1 cellular context compared by ENCODE assay signal in the genomic region with DNA sequence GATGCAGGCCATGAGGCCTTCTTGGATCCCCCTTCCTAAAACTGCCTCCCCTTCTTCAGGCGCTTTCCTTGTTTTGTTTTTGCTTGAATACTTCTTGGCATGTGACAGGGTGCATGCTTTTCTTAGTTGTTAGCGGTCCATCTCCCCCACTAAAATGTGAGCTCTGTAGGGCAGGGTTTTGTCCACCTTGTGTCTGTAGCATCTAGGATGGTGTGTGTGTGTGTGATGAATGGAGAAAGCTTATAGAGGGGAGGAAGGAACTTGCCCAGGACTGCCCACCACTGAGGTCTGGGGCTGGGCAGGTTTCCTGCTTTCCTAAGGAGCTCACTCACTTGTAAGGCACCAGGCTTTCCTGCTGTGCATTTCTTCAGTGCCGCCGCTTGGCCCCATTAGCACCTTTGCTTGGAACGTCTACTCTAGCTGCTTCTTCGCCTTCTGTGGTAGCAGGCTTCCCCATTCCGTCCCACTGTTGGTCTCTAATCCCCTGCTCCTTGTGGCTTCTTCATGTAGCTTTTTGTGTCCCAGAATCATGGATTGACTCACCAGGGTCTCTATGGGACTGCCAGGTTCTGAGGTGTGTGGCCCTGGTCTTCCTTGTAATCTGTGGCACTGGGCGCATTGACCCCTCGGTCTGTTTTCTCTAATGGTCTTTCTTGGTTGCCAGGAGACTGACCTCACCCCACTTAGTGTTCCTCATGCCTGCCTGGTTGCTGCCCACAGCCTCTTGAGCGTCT.
A peak's percentile ranks its signal among the peaks of the same experiment; 100 is the strongest.
TF ChIP-seq lines count a peak whose summit lies in the region.

No MANE protein-coding gene starts in this region.

TF ChIP-seq in HepG2, 621 proteins besides CTCF, POLR2A, EP300 and RAD21:
- 0 out of 2 replicates have a peak, but pooled peaks have one; percentile 2 for TF ChIP-seq RBFOX2 (IDR thresholded peaks at IDR 0.05; ENCODE audit: low read depth, low read length)
- TF ChIP-seq HOXA3 (CRISPR knock-in tag; IDR thresholded peaks at IDR 0.05): no peak
- TF ChIP-seq TEAD3 (CRISPR knock-in tag; optimal IDR thresholded peaks at IDR 0.05; ENCODE audit: borderline replicate concordance): peak; percentile 0
- TF ChIP-seq, protein P1, sequence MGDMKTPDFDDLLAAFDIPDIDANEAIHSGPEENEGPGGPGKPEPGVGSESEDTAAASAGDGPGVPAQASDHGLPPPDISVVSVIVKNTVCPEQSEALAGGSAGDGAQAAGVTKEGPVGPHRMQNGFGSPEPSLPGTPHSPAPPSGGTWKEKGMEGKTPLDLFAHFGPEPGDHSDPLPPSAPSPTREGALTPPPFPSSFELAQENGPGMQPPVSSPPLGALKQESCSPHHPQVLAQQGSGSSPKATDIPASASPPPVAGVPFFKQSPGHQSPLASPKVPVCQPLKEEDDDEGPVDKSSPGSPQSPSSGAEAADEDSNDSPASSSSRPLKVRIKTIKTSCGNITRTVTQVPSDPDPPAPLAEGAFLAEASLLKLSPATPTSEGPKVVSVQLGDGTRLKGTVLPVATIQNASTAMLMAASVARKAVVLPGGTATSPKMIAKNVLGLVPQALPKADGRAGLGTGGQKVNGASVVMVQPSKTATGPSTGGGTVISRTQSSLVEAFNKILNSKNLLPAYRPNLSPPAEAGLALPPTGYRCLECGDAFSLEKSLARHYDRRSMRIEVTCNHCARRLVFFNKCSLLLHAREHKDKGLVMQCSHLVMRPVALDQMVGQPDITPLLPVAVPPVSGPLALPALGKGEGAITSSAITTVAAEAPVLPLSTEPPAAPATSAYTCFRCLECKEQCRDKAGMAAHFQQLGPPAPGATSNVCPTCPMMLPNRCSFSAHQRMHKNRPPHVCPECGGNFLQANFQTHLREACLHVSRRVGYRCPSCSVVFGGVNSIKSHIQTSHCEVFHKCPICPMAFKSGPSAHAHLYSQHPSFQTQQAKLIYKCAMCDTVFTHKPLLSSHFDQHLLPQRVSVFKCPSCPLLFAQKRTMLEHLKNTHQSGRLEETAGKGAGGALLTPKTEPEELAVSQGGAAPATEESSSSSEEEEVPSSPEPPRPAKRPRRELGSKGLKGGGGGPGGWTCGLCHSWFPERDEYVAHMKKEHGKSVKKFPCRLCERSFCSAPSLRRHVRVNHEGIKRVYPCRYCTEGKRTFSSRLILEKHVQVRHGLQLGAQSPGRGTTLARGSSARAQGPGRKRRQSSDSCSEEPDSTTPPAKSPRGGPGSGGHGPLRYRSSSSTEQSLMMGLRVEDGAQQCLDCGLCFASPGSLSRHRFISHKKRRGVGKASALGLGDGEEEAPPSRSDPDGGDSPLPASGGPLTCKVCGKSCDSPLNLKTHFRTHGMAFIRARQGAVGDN (CRISPR knock-in tag; IDR thresholded peaks at IDR 0.05): 0 out of 2 replicates have a peak, but pooled peaks have one; percentile 3
- TF ChIP-seq, protein P2, sequence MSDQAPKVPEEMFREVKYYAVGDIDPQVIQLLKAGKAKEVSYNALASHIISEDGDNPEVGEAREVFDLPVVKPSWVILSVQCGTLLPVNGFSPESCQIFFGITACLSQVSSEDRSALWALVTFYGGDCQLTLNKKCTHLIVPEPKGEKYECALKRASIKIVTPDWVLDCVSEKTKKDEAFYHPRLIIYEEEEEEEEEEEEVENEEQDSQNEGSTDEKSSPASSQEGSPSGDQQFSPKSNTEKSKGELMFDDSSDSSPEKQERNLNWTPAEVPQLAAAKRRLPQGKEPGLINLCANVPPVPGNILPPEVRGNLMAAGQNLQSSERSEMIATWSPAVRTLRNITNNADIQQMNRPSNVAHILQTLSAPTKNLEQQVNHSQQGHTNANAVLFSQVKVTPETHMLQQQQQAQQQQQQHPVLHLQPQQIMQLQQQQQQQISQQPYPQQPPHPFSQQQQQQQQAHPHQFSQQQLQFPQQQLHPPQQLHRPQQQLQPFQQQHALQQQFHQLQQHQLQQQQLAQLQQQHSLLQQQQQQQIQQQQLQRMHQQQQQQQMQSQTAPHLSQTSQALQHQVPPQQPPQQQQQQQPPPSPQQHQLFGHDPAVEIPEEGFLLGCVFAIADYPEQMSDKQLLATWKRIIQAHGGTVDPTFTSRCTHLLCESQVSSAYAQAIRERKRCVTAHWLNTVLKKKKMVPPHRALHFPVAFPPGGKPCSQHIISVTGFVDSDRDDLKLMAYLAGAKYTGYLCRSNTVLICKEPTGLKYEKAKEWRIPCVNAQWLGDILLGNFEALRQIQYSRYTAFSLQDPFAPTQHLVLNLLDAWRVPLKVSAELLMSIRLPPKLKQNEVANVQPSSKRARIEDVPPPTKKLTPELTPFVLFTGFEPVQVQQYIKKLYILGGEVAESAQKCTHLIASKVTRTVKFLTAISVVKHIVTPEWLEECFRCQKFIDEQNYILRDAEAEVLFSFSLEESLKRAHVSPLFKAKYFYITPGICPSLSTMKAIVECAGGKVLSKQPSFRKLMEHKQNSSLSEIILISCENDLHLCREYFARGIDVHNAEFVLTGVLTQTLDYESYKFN (CRISPR knock-in tag; conservative IDR thresholded peaks at IDR 0.05): 0 out of 2 replicates have a peak, but pooled peaks have one; percentile 5
